In genomic region chr7:20432071-20432470, GRCh38 we compare ENCODE assay signal across 18 cellular contexts.
DNase-seq lines count a peak whose midpoint lies in the region; ATAC-seq and TF ChIP-seq lines count a peak whose summit lies in the region.
"Had no signal": no experiment of that assay in that cellular context is flagged by ENCODE, and none has a peak within 500 bp of the region (broad histone marks: within the 10 kb centered on the region; RNA-seq: fewer than 3 reads in every experiment).

No MANE protein-coding gene starts in this region.

- H3K9ac ChIP-seq in SK-N-SH: no peak overlapping the region
- no peak overlapping the region for H3K9ac ChIP-seq in endodermal cell (ENCODE audit: extremely low read depth, low read length, poor library complexity, severe bottlenecking)
- H3K9ac ChIP-seq: BLaER1 treated with 17β-estradiol and CSF1 and Interleukin-3, amounts not matched to agents 10 nM and 100 nM had no signal

- ATAC-seq in SK-N-SH treated with all-trans-retinoic acid at 6 μM for 48 hours: no peak
- ATAC-seq in HG02763 (IDR thresholded peaks at IDR 0.05; ENCODE audit: unreplicated experiment): no peak

- H3K4me3 ChIP-seq in SK-N-SH (ENCODE audit: low read depth in 2 of 2, low read length in 1 of 2): no peak overlapping the region
- no peak overlapping the region for H3K4me3 ChIP-seq in endodermal cell (ENCODE audit: low read length)
- H3K4me3 ChIP-seq: BLaER1 treated with 17β-estradiol and CSF1 and Interleukin-3, amounts not matched to agents 10 nM and 100 nM had no signal

- H3F3A ChIP-seq in SK-N-SH (replicated peaks; ENCODE audit: insufficient read depth): no peaks in the 10 kb centered on the region

- no peaks in the 10 kb centered on the region for H3K36me3 Mint-ChIP-seq in endodermal cell (ENCODE audit: low read depth)
- H3K36me3 Mint-ChIP-seq: CD8-positive, alpha-beta memory T cell had no signal

- no peak overlapping the region for H3K27ac ChIP-seq in SK-N-SH (ENCODE audit: low read depth in 2 of 2, low read length in 1 of 2)
- H3K27ac ChIP-seq in endodermal cell (ENCODE audit: low read depth, low read length): no peak overlapping the region
- H3K27ac ChIP-seq: BLaER1 treated with 17β-estradiol and CSF1 and Interleukin-3, amounts not matched to agents 10 nM and 100 nM had no signal

- H3K27ac Mint-ChIP-seq in endodermal cell: no peak overlapping the region
- H3K27ac Mint-ChIP-seq: CD8-positive, alpha-beta memory T cell had no signal

- H4K20me1 ChIP-seq in SK-N-SH (ENCODE audit: insufficient read depth): no peaks in the 10 kb centered on the region
- H4K20me1 ChIP-seq: BLaER1 treated with 17β-estradiol and CSF1 and Interleukin-3, amounts not matched to agents 10 nM and 100 nM had no signal

- H3K4me2 ChIP-seq in SK-N-SH: no peak overlapping the region
- H3K4me2 ChIP-seq: BLaER1 treated with 17β-estradiol and CSF1 and Interleukin-3, amounts not matched to agents 10 nM and 100 nM had no signal

- no peak overlapping the region for H2AFZ ChIP-seq in SK-N-SH (ENCODE audit: low read depth)

- no peak overlapping the region for H3K4me3 Mint-ChIP-seq in endodermal cell
- H3K4me3 Mint-ChIP-seq: CD8-positive, alpha-beta memory T cell had no signal

- H3K36me3 ChIP-seq in SK-N-SH (replicated peaks in 1 of 2; ENCODE audit: control insufficient read depth in 1 of 2, insufficient read depth in 2 of 2, low read length in 1 of 2): no peaks in the 10 kb centered on the region
- H3K36me3 ChIP-seq in endodermal cell (ENCODE audit: control insufficient read depth, insufficient read depth, low read length): no peaks in the 10 kb centered on the region
- H3K36me3 ChIP-seq: BLaER1 treated with 17β-estradiol and CSF1 and Interleukin-3, amounts not matched to agents 10 nM and 100 nM had no signal

- POLR2A ChIA-PET in SK-N-SH (lab: Yijun Ruan, JAX): no interaction called here

- no peaks in the 10 kb centered on the region for H3K9me3 Mint-ChIP-seq in endodermal cell
- H3K9me3 Mint-ChIP-seq: CD8-positive, alpha-beta memory T cell had no signal

- H3K4me1 Mint-ChIP-seq in endodermal cell: peaks cover 35% of the 10 kb centered on the region
- H3K4me1 Mint-ChIP-seq: CD8-positive, alpha-beta memory T cell had no signal

- H3K27me3 ChIP-seq in SK-N-SH (ENCODE audit: insufficient read depth) (no peaks in the 10 kb centered on the region), endodermal cell (ENCODE audit: control insufficient read depth, insufficient read depth, low read length, poor library complexity, severe bottlenecking) (no peaks in the 10 kb centered on the region)
- H3K27me3 ChIP-seq: BLaER1 treated with 17β-estradiol and CSF1 and Interleukin-3, amounts not matched to agents 10 nM and 100 nM had no signal

- CTCF ChIA-PET in SK-N-SH (lab: Yijun Ruan, JAX): interaction anchor here (0.8 to 1.9 kb wide), 4 partner anchors 10 to 678 kb away, joined by 3 to 10 read pairs (median 4); no protein-coding TSS in a partner anchor

- no peaks in the 10 kb centered on the region for H3K27me3 Mint-ChIP-seq in endodermal cell (ENCODE audit: insufficient read depth)
- H3K27me3 Mint-ChIP-seq: CD8-positive, alpha-beta memory T cell had no signal

- DNase-seq in SK-N-SH (no peak), OCI-M1 (lab: John Stamatoyannopoulos, UW) (peak; percentile 27), endodermal cell (peak; percentile 51), NCI-H2081 treated with DMSO at 0.1 percent for 48 hours (lab: John Stamatoyannopoulos, UW) (no peak)
- no peak for DNase-seq in activated naive CD4-positive, alpha-beta T cell treated with anti-CD3 and anti-CD28 coated beads, Interleukin-2, amount 50 U/mL, for 16 hours
- no peak for DNase-seq in activated CD4-positive, alpha-beta T cell treated with anti-CD3 and anti-CD28 coated beads, Interleukin-2, amount 50 U/mL, for 4 hours
- DNase-seq: 8988T; CD8-positive, alpha-beta memory T cell; COR-L47; DMS 273 treated with DMSO at 0.1 percent for 48 hours; DMS53; DND-41; EL; GOT3; H7 had no signal

- H3K4me1 ChIP-seq in SK-N-SH (ENCODE audit: control insufficient read depth in 1 of 2, insufficient read depth in 2 of 2, low read depth in 1 of 2, low read length in 1 of 2) (peaks cover 0 to 20% of the 10 kb centered on the region in 2 experiments; a peak in 2 of 4 replicates), endodermal cell (ENCODE audit: control insufficient read depth, insufficient read depth, low read length) (peaks cover 13% of the 10 kb centered on the region)
- H3K4me1 ChIP-seq: BLaER1 treated with 17β-estradiol and CSF1 and Interleukin-3, amounts not matched to agents 10 nM and 100 nM had no signal

- TF ChIP-seq CTCF in SK-N-SH (IDR thresholded peaks at IDR 0.05) (no peak), endodermal cell (conservative IDR thresholded peaks at IDR 0.05) (no peak)

- H3K9me3 ChIP-seq in SK-N-SH (no peaks in the 10 kb centered on the region), endodermal cell (ENCODE audit: control insufficient read depth, low read length) (no peaks in the 10 kb centered on the region)

- TF ChIP-seq RAD21 in SK-N-SH (IDR thresholded peaks at IDR 0.05; ENCODE audit: low read length): no peak

- H3K79me2 ChIP-seq in SK-N-SH (ENCODE audit: insufficient read depth): no peaks in the 10 kb centered on the region

- no peaks in the 10 kb centered on the region for H3K9me2 ChIP-seq in SK-N-SH

- 62% methylated on average over 4 of the region's 4 CpGs for WGBS in SK-N-SH (ENCODE audit: low lambda C conversion rate)
- 83 to 86% methylated on average over 4 of the region's 4 CpGs for WGBS in endodermal cell (ENCODE audit: insufficient coverage in 1 of 2, insufficient read length in 1 of 2), 2 experiments

- no peak for TF ChIP-seq EP300 in SK-N-SH (IDR thresholded peaks at IDR 0.05; ENCODE audit: borderline replicate concordance in 1 of 2, low read depth in 1 of 2, low read length in 1 of 2)

TF ChIP-seq in SK-N-SH, 30 proteins besides CTCF, POLR2A, EP300 and RAD21:
- TF ChIP-seq NFIC (IDR thresholded peaks at IDR 0.05; ENCODE audit: borderline replicate concordance): no peak
- TF ChIP-seq MAX (IDR thresholded peaks at IDR 0.05; ENCODE audit: low read depth): no peak
- TF ChIP-seq SIN3A (IDR thresholded peaks at IDR 0.05; ENCODE audit: borderline replicate concordance, low read depth, low read length): no peak
- peak; percentile 31; the same call in 1 of the 2 replicates for TF ChIP-seq GATA2 (CRISPR knock-in tag; IDR thresholded peaks at IDR 0.05)
- no peak for TF ChIP-seq USF2 (IDR thresholded peaks at IDR 0.05; ENCODE audit: borderline replicate concordance, low read depth, low read length)

TF ChIP-seq in SK-N-SH treated with all-trans-retinoic acid at 6 μM for 48 hours, 23 proteins besides CTCF, POLR2A, EP300 and RAD21:
- TF ChIP-seq CSRNP3 (CRISPR knock-in tag; IDR thresholded peaks at IDR 0.05): no peak
- no peak for TF ChIP-seq ARNTL (CRISPR knock-in tag; IDR thresholded peaks at IDR 0.05; ENCODE audit: borderline replicate concordance, low read depth)
- TF ChIP-seq RARB (CRISPR knock-in tag; IDR thresholded peaks at IDR 0.05): no peak
- no peak for TF ChIP-seq TSHZ2 (CRISPR knock-in tag; IDR thresholded peaks at IDR 0.05)
- TF ChIP-seq ESRRG (CRISPR knock-in tag; IDR thresholded peaks at IDR 0.05): no peak

Comparison
In these comparisons a context has a peak if more than half of its experiments do, and no peak if none do; other contexts are left out.
1. DNase-seq: peak in OCI-M1 (single experiment) and endodermal cell (single experiment); none in SK-N-SH (single experiment), NCI-H2081 treated with DMSO at 0.1 percent for 48 hours (single experiment), activated naive CD4-positive, alpha-beta T cell treated with anti-CD3 and anti-CD28 coated beads, Interleukin-2, amount 50 U/mL, for 16 hours (single experiment) and activated CD4-positive, alpha-beta T cell treated with anti-CD3 and anti-CD28 coated beads, Interleukin-2, amount 50 U/mL, for 4 hours (0 of 2).